Comparison of ENCODE assay signal across 8 cellular contexts in genomic region chr17:69327060-69327831, GRCh38. TPM values are rescaled to one million over a fixed set of nuclear protein-coding genes. Genes with fewer than 3 reads are reported as not detected.
DNase-seq lines count a peak whose midpoint lies in the region; ATAC-seq, FAIRE-seq and TF ChIP-seq lines count a peak whose summit lies in the region.

TSS of gene ABCA5 (minus strand) at chr17:69327133. CDS start at chr17:69314415, 12,718 bp downstream.

- peak within 1 kb of the TSS; percentile 79 for H3K4me2 ChIP-seq in keratinocyte (ENCODE audit: control insufficient read depth, extremely low read depth, insufficient read depth, low read depth, low read length)

- H3K4me3 ChIP-seq in AG04450 (ENCODE audit: low read depth, low read length), result peak within 1 kb of the TSS; percentile 69
- H3K4me3 ChIP-seq in keratinocyte (ENCODE audit: control insufficient read depth in 2 of 3, extremely low read depth in 1 of 3, insufficient read depth in 2 of 3, low read depth in 1 of 3, low read length in 3 of 3), result peak within 1 kb of the TSS; percentile 67 to 84 (median 78)

- FAIRE-seq in keratinocyte (lab: Jason Lieb, UNC), result no peak

- peak within 1 kb of the TSS; percentile 97 for H2AFZ ChIP-seq in keratinocyte (ENCODE audit: control insufficient read depth, low read length)

- H3K9me1 ChIP-seq in keratinocyte (ENCODE audit: control insufficient read depth, extremely low read depth, insufficient read depth, low read length), result no peaks in the 10 kb centered on the region

- peaks cover 8% of the 10 kb centered on the region for H3K79me2 ChIP-seq in keratinocyte (ENCODE audit: control insufficient read depth, insufficient read depth, low read length)

- peak within 1 kb of the TSS; percentile 95 for H3K9ac ChIP-seq in keratinocyte (ENCODE audit: control insufficient read depth, extremely low read depth, insufficient read depth, low read length)

- peaks cover 10% of the 10 kb centered on the region for H3K4me1 ChIP-seq in keratinocyte (ENCODE audit: control insufficient read depth, extremely low read depth, insufficient read depth, low read length)

- H3K27ac ChIP-seq in AG04450 (ENCODE audit: low read depth, low read length), result no peak within 1 kb of the TSS
- H3K27ac ChIP-seq in keratinocyte (ENCODE audit: control insufficient read depth, insufficient read depth, low read length), result peak within 1 kb of the TSS; percentile 90

- CTCF ChIA-PET in AG04450 (lab: Charles Lee), result interaction anchor here (1.9 kb wide), 1 partner anchor 8 kb away, joined by 7 read pairs; no protein-coding TSS in a partner anchor

- H3K9me3 ChIP-seq in AG04450 (ENCODE audit: control insufficient read depth, insufficient read depth, low read length) (no peaks in the 10 kb centered on the region), keratinocyte (ENCODE audit: control insufficient read depth, low read depth, low read length) (no peaks in the 10 kb centered on the region)

- TF ChIP-seq CTCF in AG04450 (IDR thresholded peaks at IDR 0.05; ENCODE audit: low read depth, low read length), result no peak
- TF ChIP-seq CTCF in keratinocyte (optimal IDR thresholded peaks at IDR 0.05 in 1 of 3, IDR thresholded peaks at IDR 0.05 in 1 of 3, conservative IDR thresholded peaks at IDR 0.05 in 1 of 3; ENCODE audit: extremely low read depth in 1 of 3, insufficient read depth in 2 of 3, low read length in 3 of 3), result no peak

- dilution Hi-C loops in keratinocyte (cut with MboI; ENCODE audit: extremely low pct_ligation_motif_present, low sequenced_read_pairs), result no loop called here

- DNase-seq in AG04450 (ENCODE audit: low read depth, low spot score) (peak; percentile 32), NCI-H2227 treated with DMSO at 0.1 percent for 48 hours (lab: John Stamatoyannopoulos, UW) (peak; percentile 91), cerebellar nuclear complex (lab: John Stamatoyannopoulos, UW) (peak; percentile 46 to 86), keratinocyte (ENCODE audit: low read depth, low spot score) (peak; percentile 57)
- DNase-seq in activated CD4-positive, alpha-beta T cell treated with anti-CD3 and anti-CD28 coated beads for 1 hour, result peak; percentile 80
- DNase-seq in stimulated activated CD4-positive, alpha-beta T cell treated with anti-CD3 and anti-CD28 coated beads, Interleukin-12 subunit alpha, Interleukin-12 subunit beta, amount 100 ng/mL, for 48 hours (ENCODE audit: low read depth in 2 of 3, low spot score in 1 of 3), result peak; percentile 64 to 80 (median 71)

- POLR2A ChIA-PET in AG04450 (lab: Yijun Ruan, JAX), result interaction anchor here (0.7 kb wide), 1 partner anchor 1329 kb away, joined by 3 read pairs; no protein-coding TSS in a partner anchor

- ATAC-seq in GM18909 (IDR thresholded peaks at IDR 0.05; ENCODE audit: poor library complexity, unreplicated experiment) (peak; percentile 98), HG03159 (IDR thresholded peaks at IDR 0.05; ENCODE audit: unreplicated experiment) (peak; percentile 96)

- no peaks in the 10 kb centered on the region for H4K20me1 ChIP-seq in keratinocyte (ENCODE audit: control insufficient read depth, extremely low read depth, insufficient read depth, low read length)

- H3K36me3 ChIP-seq in keratinocyte (ENCODE audit: control insufficient read depth in 2 of 2, extremely low read depth in 1 of 2, insufficient read depth in 2 of 2, low read length in 2 of 2), result no peaks in the 10 kb centered on the region

- H3K27me3 ChIP-seq in AG04450 (ENCODE audit: control insufficient read depth, insufficient read depth, low read length) (no peaks in the 10 kb centered on the region), keratinocyte (ENCODE audit: control insufficient read depth, extremely low read depth, insufficient read depth, low read length) (no peaks in the 10 kb centered on the region)

RNA-seq across cellular contexts. Expression of gene ABCA5, which starts in this region (rescaled TPM):
- 5.0 and 8.1 TPM in 2 replicates for polyA plus RNA-seq in AG04450 (2011; rRNA removed)
- 4.0 and 6.7 TPM in 2 replicates for polyA minus RNA-seq in AG04450 (2011; rRNA and poly(A)+ RNA removed)
- 5.4 to 11.1 TPM (median 9.4 TPM) in 3 replicates for polyA plus RNA-seq in keratinocyte
- 30.2 TPM for polyA plus RNA-seq in keratinocyte (2011; ENCODE audit: low read depth)
- polyA plus RNA-seq in keratinocyte (2011; cell fraction: cytosol; rRNA removed), result 1.4 and 2.8 TPM in 2 replicates
- 18.6 and 31.7 TPM in 2 replicates for polyA plus RNA-seq in keratinocyte (2011; cell fraction: nucleus; rRNA removed)
- polyA plus RNA-seq in keratinocyte (2012; ENCODE audit: low replicate concordance), result 5.2 and 15.1 TPM in 2 replicates
- polyA minus RNA-seq in keratinocyte, result 2.0 to 19.5 TPM (median 11.9 TPM) in 3 replicates
- 1.2 TPM for polyA minus RNA-seq in keratinocyte (2011; cell fraction: cytosol; rRNA and poly(A)+ RNA removed)
- 19.1 and 41.3 TPM in 2 replicates for polyA minus RNA-seq in keratinocyte (2011; cell fraction: nucleus; rRNA and poly(A)+ RNA removed)

Comparison
In these comparisons a context has a peak if more than half of its experiments do, and no peak if none do; other contexts are left out.
1. DNase-seq: peak in every context shown above with its lines; median percentile 91 in NCI-H2227 treated with DMSO at 0.1 percent for 48 hours; 80 in activated CD4-positive, alpha-beta T cell treated with anti-CD3 and anti-CD28 coated beads for 1 hour; 71 in stimulated activated CD4-positive, alpha-beta T cell treated with anti-CD3 and anti-CD28 coated beads, Interleukin-12 subunit alpha, Interleukin-12 subunit beta, amount 100 ng/mL, for 48 hours; 66 in cerebellar nuclear complex; 57 in keratinocyte; 32 in AG04450.